Comparison of ENCODE assay signal across 12 cellular contexts in genomic region chr6:45590225-45590624, GRCh38.
DNase-seq lines count a peak whose midpoint lies in the region; ATAC-seq, FAIRE-seq and TF ChIP-seq lines count a peak whose summit lies in the region.
"Had no signal": no experiment of that assay in that cellular context is flagged by ENCODE, and none has a peak within 500 bp of the region (broad histone marks: within the 10 kb centered on the region; RNA-seq: fewer than 3 reads in every experiment).

No MANE protein-coding gene starts in this region.

- H3K9me3 ChIP-seq in keratinocyte (ENCODE audit: control insufficient read depth, low read depth, low read length): no peaks in the 10 kb centered on the region
- H3K9me3 ChIP-seq in vagina: no peaks in the 10 kb centered on the region
- H3K9me3 ChIP-seq: Caco-2 had no signal

- no peaks in the 10 kb centered on the region for H3K27me3 Mint-ChIP-seq in activated naive CD8-positive, alpha-beta T cell

- H3K4me3 ChIP-seq in keratinocyte (ENCODE audit: control insufficient read depth in 2 of 3, extremely low read depth in 1 of 3, insufficient read depth in 2 of 3, low read depth in 1 of 3, low read length in 3 of 3) (no peak overlapping the region), vagina (no peak overlapping the region), dorsolateral prefrontal cortex (no peak overlapping the region)

- no peak for TF ChIP-seq CTCF in keratinocyte (optimal IDR thresholded peaks at IDR 0.05 in 1 of 3, IDR thresholded peaks at IDR 0.05 in 1 of 3, conservative IDR thresholded peaks at IDR 0.05 in 1 of 3; ENCODE audit: extremely low read depth in 1 of 3, insufficient read depth in 2 of 3, low read length in 3 of 3)
- TF ChIP-seq CTCF in vagina (IDR thresholded peaks at IDR 0.05): no peak
- TF ChIP-seq CTCF in dorsolateral prefrontal cortex (IDR thresholded peaks at IDR 0.05 in 54 of 56, conservative IDR thresholded peaks at IDR 0.05 in 2 of 56; ENCODE audit: low read depth in 1 of 56, partially characterized antibody in 56 of 56): no peak

- no peaks in the 10 kb centered on the region for H3K9me3 Mint-ChIP-seq in activated naive CD8-positive, alpha-beta T cell (ENCODE audit: low read depth)

- no peaks in the 10 kb centered on the region for H3K36me3 ChIP-seq in keratinocyte (ENCODE audit: control insufficient read depth in 2 of 2, extremely low read depth in 1 of 2, insufficient read depth in 2 of 2, low read length in 2 of 2)
- no peaks in the 10 kb centered on the region for H3K36me3 ChIP-seq in vagina

- peak overlapping the region; percentile 45 for H3K4me2 ChIP-seq in keratinocyte (ENCODE audit: control insufficient read depth, extremely low read depth, insufficient read depth, low read depth, low read length)

- H3K4me3 Mint-ChIP-seq in activated naive CD8-positive, alpha-beta T cell: peak overlapping the region; percentile 17

- peak overlapping the region; percentile 86 for H3K27ac Mint-ChIP-seq in activated naive CD8-positive, alpha-beta T cell

- no peak for ATAC-seq in HG03439 (IDR thresholded peaks at IDR 0.05; ENCODE audit: unreplicated experiment)

- peak overlapping the region; percentile 97 for H3K27ac ChIP-seq in keratinocyte (ENCODE audit: control insufficient read depth, insufficient read depth, low read length)
- H3K27ac ChIP-seq in vagina: peak overlapping the region; percentile 31
- no peak overlapping the region for H3K27ac ChIP-seq in dorsolateral prefrontal cortex

- dilution Hi-C loops in keratinocyte (cut with MboI; ENCODE audit: extremely low pct_ligation_motif_present, low sequenced_read_pairs): no loop called here

- no peaks in the 10 kb centered on the region for H3K79me2 ChIP-seq in keratinocyte (ENCODE audit: control insufficient read depth, insufficient read depth, low read length)

- TF ChIP-seq POLR2A in vagina (IDR thresholded peaks at IDR 0.05): no peak

- no peak overlapping the region for H2AFZ ChIP-seq in keratinocyte (ENCODE audit: control insufficient read depth, low read length)

- H4K20me1 ChIP-seq in keratinocyte (ENCODE audit: control insufficient read depth, extremely low read depth, insufficient read depth, low read length): no peaks in the 10 kb centered on the region

- no peaks in the 10 kb centered on the region for H3K9me1 ChIP-seq in keratinocyte (ENCODE audit: control insufficient read depth, extremely low read depth, insufficient read depth, low read length)

- H3K4me1 Mint-ChIP-seq in activated naive CD8-positive, alpha-beta T cell (ENCODE audit: low read depth): peaks cover 89% of the 10 kb centered on the region

- peak; percentile 22 for DNase-seq in stimulated activated CD4-positive, alpha-beta T cell treated with anti-CD3 and anti-CD28 coated beads, Interleukin-4, amount 100 ng/mL, for 24 hours
- DNase-seq in stimulated activated CD4-positive, alpha-beta T cell treated with anti-CD3 and anti-CD28 coated beads, Interleukin-4, amount 100 ng/mL, for 4 hours: no peak
- DNase-seq in keratinocyte (ENCODE audit: low read depth, low spot score) (peak; percentile 80), vagina (ENCODE audit: extremely low spot score in 2 of 2) (peak in 1 of 2 donors; percentile 44), dorsolateral prefrontal cortex (no peak), AG08395 (ENCODE audit: low spot score) (no peak)
- DNase-seq: Caco-2; NCI-H1930; stimulated activated CD4-positive, alpha-beta T cell treated with anti-CD3 and anti-CD28 coated beads, Interleukin-15, amount 100 ng/mL, for 24 hours; T1000 had no signal

- intact Hi-C loops in vagina (cut with DNase I) (no loop called here), dorsolateral prefrontal cortex (cut with DNase I) (no loop called here)

- H3K36me3 Mint-ChIP-seq in activated naive CD8-positive, alpha-beta T cell: no peaks in the 10 kb centered on the region

- peaks cover 54% of the 10 kb centered on the region for H3K4me1 ChIP-seq in keratinocyte (ENCODE audit: control insufficient read depth, extremely low read depth, insufficient read depth, low read length)
- H3K4me1 ChIP-seq in vagina: peaks cover 34% of the 10 kb centered on the region

- no peaks in the 10 kb centered on the region for H3K27me3 ChIP-seq in keratinocyte (ENCODE audit: control insufficient read depth, extremely low read depth, insufficient read depth, low read length)
- no peaks in the 10 kb centered on the region for H3K27me3 ChIP-seq in vagina
- peaks cover 0 to 5% (median 0%) of the 10 kb centered on the region in 45 donors for H3K27me3 ChIP-seq in dorsolateral prefrontal cortex

- FAIRE-seq in keratinocyte (lab: Jason Lieb, UNC): peak; percentile 80

- peak overlapping the region; percentile 74 for H3K9ac ChIP-seq in keratinocyte (ENCODE audit: control insufficient read depth, extremely low read depth, insufficient read depth, low read length)

Comparison
In these comparisons a context has a peak if more than half of its experiments do, and no peak if none do; other contexts are left out.
1. DNase-seq: peak in stimulated activated CD4-positive, alpha-beta T cell treated with anti-CD3 and anti-CD28 coated beads, Interleukin-4, amount 100 ng/mL, for 24 hours (single experiment) and keratinocyte (single experiment); none in stimulated activated CD4-positive, alpha-beta T cell treated with anti-CD3 and anti-CD28 coated beads, Interleukin-4, amount 100 ng/mL, for 4 hours (0 of 2), dorsolateral prefrontal cortex (0 of 10) and AG08395 (single experiment).
2. H3K27ac ChIP-seq: peak in keratinocyte (single experiment) and vagina (single experiment); none in dorsolateral prefrontal cortex (0 of 59).